Comparison of ENCODE assay signal across 7 cellular contexts in the genomic region with DNA sequence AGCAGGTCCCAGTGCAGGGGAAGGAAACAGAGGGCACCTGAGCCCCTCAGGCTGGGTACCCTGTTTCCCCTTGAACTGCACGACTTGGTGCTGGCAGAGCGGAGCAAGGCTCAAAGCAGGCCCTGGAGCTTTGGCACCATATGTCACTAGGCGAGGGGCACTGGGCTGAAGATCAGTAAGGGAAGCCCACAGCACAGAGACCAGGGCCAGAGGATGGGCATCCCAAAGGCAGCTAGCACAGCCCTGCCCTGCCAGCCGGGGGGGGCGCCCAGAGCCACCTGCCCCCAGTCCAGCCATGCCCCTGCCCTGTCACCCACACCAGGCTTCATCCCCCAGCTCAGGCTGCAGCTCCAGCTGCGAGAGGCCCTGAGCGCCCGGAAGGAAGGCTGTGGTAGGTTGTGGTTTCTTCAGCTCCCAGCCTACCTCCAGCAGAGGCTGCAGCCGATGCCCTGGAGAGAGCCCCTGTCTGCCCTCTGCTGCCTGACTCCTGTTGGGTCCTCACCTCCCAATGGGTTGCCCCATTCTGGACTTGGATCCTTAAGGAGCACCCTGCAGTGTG.
A peak's percentile ranks its signal among the peaks of the same experiment; 100 is the strongest.
DNase-seq lines count a peak whose midpoint lies in the region; ATAC-seq and FAIRE-seq lines count a peak whose summit lies in the region.

No MANE protein-coding gene starts in this region.

- H3K4me1 Mint-ChIP-seq in stimulated activated memory B cell treated with anti-CD40 and anti-IgM and Interleukin-4, amounts not matched to agents 10 μg/mL and 1 μg/mL and 100 μg/mL, for 72 hours: peaks cover 66% of the 10 kb centered on the region

- no peaks in the 10 kb centered on the region for H3K27me3 Mint-ChIP-seq in stimulated activated memory B cell treated with anti-CD40 and anti-IgM and Interleukin-4, amounts not matched to agents 10 μg/mL and 1 μg/mL and 100 μg/mL, for 72 hours

- H3K9me3 Mint-ChIP-seq in stimulated activated memory B cell treated with anti-CD40 and anti-IgM and Interleukin-4, amounts not matched to agents 10 μg/mL and 1 μg/mL and 100 μg/mL, for 72 hours: no peaks in the 10 kb centered on the region

- H3K4me3 Mint-ChIP-seq in stimulated activated memory B cell treated with anti-CD40 and anti-IgM and Interleukin-4, amounts not matched to agents 10 μg/mL and 1 μg/mL and 100 μg/mL, for 72 hours: peak overlapping the region; percentile 22

- ATAC-seq in GM18517 (IDR thresholded peaks at IDR 0.05; ENCODE audit: unreplicated experiment) (peak; percentile 68), HG02885 (IDR thresholded peaks at IDR 0.05; ENCODE audit: poor library complexity, unreplicated experiment) (peak; percentile 46)
- ATAC-seq in stimulated activated memory B cell treated with anti-CD40 and anti-IgM and Interleukin-4, amounts not matched to agents 10 μg/mL and 1 μg/mL and 100 μg/mL, for 72 hours: peak; percentile 79

- no peak for FAIRE-seq in RCC 7860 (lab: Jason Lieb, UNC)

- H3K27ac Mint-ChIP-seq in stimulated activated memory B cell treated with anti-CD40 and anti-IgM and Interleukin-4, amounts not matched to agents 10 μg/mL and 1 μg/mL and 100 μg/mL, for 72 hours: peak overlapping the region; percentile 64

- DNase-seq in SW480 (ENCODE audit: low spot score) (peak; percentile 27), anterior cingulate cortex (lab: John Stamatoyannopoulos, UW) (no peak), RCC 7860 (ENCODE audit: low spot score) (no peak)
- peak; percentile 37 for DNase-seq in effector CD4-positive, alpha-beta T cell

- H3K36me3 Mint-ChIP-seq in stimulated activated memory B cell treated with anti-CD40 and anti-IgM and Interleukin-4, amounts not matched to agents 10 μg/mL and 1 μg/mL and 100 μg/mL, for 72 hours: no peaks in the 10 kb centered on the region

Comparison
In these comparisons a context has a peak if more than half of its experiments do, and no peak if none do; other contexts are left out.
1. DNase-seq: peak in SW480 (single experiment) and effector CD4-positive, alpha-beta T cell (single experiment); none in anterior cingulate cortex (0 of 58) and RCC 7860 (single experiment).
2. Peak in every context shown above with its lines, with median percentiles within 50 percentile points of each other: ATAC-seq.